ENCODE assay signal across 4 cellular contexts in genomic region chr9:33763709-33764108, GRCh38. TPM values are rescaled to one million over a fixed set of nuclear protein-coding genes. Genes with fewer than 3 reads are reported as not detected.
"Had no signal": no experiment of that assay in that cellular context is flagged by ENCODE, and none has a peak within 500 bp of the region (broad histone marks: within the 10 kb centered on the region; RNA-seq: fewer than 3 reads in every experiment).

No MANE protein-coding gene starts in this region.

RNA-seq across cellular contexts. Expression of gene PRSS3, which starts 31.7 kb away (rescaled TPM):
- total RNA-seq: activated CD4-positive, alpha-beta memory T cell treated with anti-CD3 and anti-CD28 coated beads, Interleukin-2, amount 10 ng/mL, durations not matched to agents 7 days and 5 days; activated T-helper 1 cell treated with anti-CD3 and anti-CD28 coated beads, Interleukin-12 subunit alpha, Interleukin-12 subunit beta, Interleukin-2, Interleukin-4 antibody, amounts not matched to agents 30 ng/mL and 10 ng/mL and 1 ng/mL, durations not matched to agents 14 hours and 24 hours and 36 hours; left cardiac atrium had no signal
- polyA plus RNA-seq: naive thymus-derived CD4-positive, alpha-beta T cell had no signal
